Comparison of ENCODE assay signal across 14 cellular contexts in the genomic region with DNA sequence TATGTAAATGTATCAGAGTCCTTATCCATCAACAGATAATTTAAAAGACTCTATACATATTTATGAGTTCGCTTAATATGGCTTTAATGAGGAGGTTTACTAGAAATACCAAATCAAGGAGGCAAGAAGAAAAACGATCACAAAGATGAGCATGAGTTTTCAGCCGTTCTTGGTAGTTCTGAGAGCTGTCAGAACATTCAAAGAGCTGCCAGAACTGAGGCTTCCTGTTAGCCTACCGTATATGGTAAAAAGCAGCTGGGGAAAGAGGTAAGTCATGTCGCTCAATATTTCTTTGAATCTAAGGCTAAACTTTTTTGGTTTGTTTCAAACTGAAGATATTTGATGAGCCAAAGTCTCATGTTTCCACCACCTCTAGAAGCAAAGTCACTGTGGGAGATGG.
"Had no signal": no experiment of that assay in that cellular context is flagged by ENCODE, and none has a peak within 500 bp of the region (broad histone marks: within the 10 kb centered on the region; RNA-seq: fewer than 3 reads in every experiment).

No MANE protein-coding gene starts in this region.

- H3K36me3 Mint-ChIP-seq: activated CD4-positive, alpha-beta memory T cell treated with anti-CD3 and anti-CD28 coated beads for 36 hours had no signal

- H3K27ac ChIP-seq: heart right ventricle, SJCRH30, tibial artery, vagina had no signal

- H3K4me3 ChIP-seq: heart right ventricle, SJCRH30, tibial artery, vagina had no signal

- ATAC-seq: heart right ventricle had no signal

- H3K27me3 ChIP-seq: heart right ventricle, SJCRH30, tibial artery, vagina had no signal

- H3K27ac Mint-ChIP-seq: activated CD4-positive, alpha-beta memory T cell treated with anti-CD3 and anti-CD28 coated beads for 36 hours; nephron progenitor cell had no signal

- H3K4me3 Mint-ChIP-seq: activated CD4-positive, alpha-beta memory T cell treated with anti-CD3 and anti-CD28 coated beads for 36 hours; nephron progenitor cell had no signal

- DNase-seq: activated CD4-positive, alpha-beta memory T cell treated with anti-CD3 and anti-CD28 coated beads for 36 hours; activated CD8-positive, alpha-beta memory T cell treated with anti-CD3 and anti-CD28 coated beads, Interleukin-2, amount 50 U/mL, for 4 hours; activated effector memory CD4-positive, alpha-beta T cell treated with Interleukin-2 at 50 U/mL for 16 hours; cortex of kidney; effector memory CD4-positive, alpha-beta T cell; heart right ventricle; mammary epithelial cell; nephron progenitor cell; SJCRH30; stimulated activated CD4-positive, alpha-beta T cell treated with anti-CD3 and anti-CD28 coated beads, Interleukin-12 subunit alpha, Interleukin-12 subunit beta, amount 100 ng/mL, for 4 hours; stimulated activated CD4-positive, alpha-beta T cell treated with anti-CD3 and anti-CD28 coated beads, Interleukin-2, amount 100 ng/mL, for 48 hours; SW 1271; tibial artery had no signal

- H3K4me1 ChIP-seq: SJCRH30, tibial artery, vagina had no signal

- H3K9me3 ChIP-seq: SJCRH30, vagina had no signal

- H3K36me3 ChIP-seq: heart right ventricle, SJCRH30, tibial artery, vagina had no signal
